15 cellular contexts compared by ENCODE assay signal in the genomic region with DNA sequence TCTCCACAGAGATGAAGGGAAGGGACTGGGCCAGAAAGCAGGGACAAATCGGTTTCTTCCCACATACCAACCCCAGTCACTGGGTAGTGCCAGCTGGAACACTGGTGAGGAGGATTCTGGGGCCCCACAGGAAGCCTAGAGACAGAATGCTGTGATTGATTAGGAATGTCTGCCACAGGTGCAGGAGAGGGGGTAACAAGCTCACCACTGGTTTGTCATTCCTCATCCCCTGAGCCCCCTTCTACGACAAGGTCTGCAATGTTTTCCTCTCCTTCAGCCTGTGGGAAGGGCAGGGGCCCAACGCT.
DNase-seq lines count a peak whose midpoint lies in the region; ATAC-seq and TF ChIP-seq lines count a peak whose summit lies in the region.
"Had no signal": no experiment of that assay in that cellular context is flagged by ENCODE, and none has a peak within 500 bp of the region (broad histone marks: within the 10 kb centered on the region; RNA-seq: fewer than 3 reads in every experiment).

No MANE protein-coding gene starts in this region.

- no peak for TF ChIP-seq CTCF in WTC11 (IDR thresholded peaks at IDR 0.05)

- CTCF ChIA-PET in activated CD4-positive, alpha-beta T cell treated with anti-CD3 and anti-CD28 coated beads for 36 hours (lab: Charles Lee) = interaction anchor here (0.6 to 2.2 kb wide), 4 partner anchors 8 to 147 kb away, joined by 3 to 8 read pairs (median 6); no protein-coding TSS in a partner anchor
- CTCF ChIA-PET in WTC11 (lab: Charles Lee) = interaction anchor here (1.8 to 2.4 kb wide), 2 partner anchors 13 to 81 kb away, joined by 7 to 9 read pairs; no protein-coding TSS in a partner anchor

- no peaks in the 10 kb centered on the region for H3K27me3 Mint-ChIP-seq in activated CD4-positive, alpha-beta T cell treated with anti-CD3 and anti-CD28 coated beads for 36 hours
- H3K27me3 Mint-ChIP-seq in WTC11 (ENCODE audit: low read depth) = no peaks in the 10 kb centered on the region
- H3K27me3 Mint-ChIP-seq in effector memory CD8-positive, alpha-beta T cell = no peaks in the 10 kb centered on the region

- POLR2A ChIA-PET in activated CD4-positive, alpha-beta T cell treated with anti-CD3 and anti-CD28 coated beads for 36 hours (lab: Charles Lee) = interaction anchor here (0.5 kb wide), 1 partner anchor 53 kb away, joined by 3 read pairs; no protein-coding TSS in a partner anchor
- POLR2A ChIA-PET in WTC11 (lab: Charles Lee) = no interaction called here

- H3K36me3 Mint-ChIP-seq in activated CD4-positive, alpha-beta T cell treated with anti-CD3 and anti-CD28 coated beads for 36 hours (ENCODE audit: low read depth) = peaks cover 27% of the 10 kb centered on the region
- H3K36me3 Mint-ChIP-seq in WTC11 = no peaks in the 10 kb centered on the region
- H3K36me3 Mint-ChIP-seq in effector memory CD8-positive, alpha-beta T cell (ENCODE audit: insufficient read depth) = peaks cover 70% of the 10 kb centered on the region
- peaks cover 90% of the 10 kb centered on the region for H3K36me3 Mint-ChIP-seq in stimulated activated effector memory CD8-positive, alpha-beta T cell treated with anti-CD3 and anti-CD28 coated beads, Interleukin-12 subunit alpha, Interleukin-12 subunit beta, amount 100 ng/mL, for 72 hours

- TF ChIP-seq POLR2A in erythroblast (IDR thresholded peaks at IDR 0.05; ENCODE audit: low read length) = no peak

- no peak for ATAC-seq in activated CD4-positive, alpha-beta T cell treated with anti-CD3 and anti-CD28 coated beads for 36 hours
- ATAC-seq in WTC11 (no peak), HG02870 (IDR thresholded peaks at IDR 0.05; ENCODE audit: unreplicated experiment) (no peak)
- ATAC-seq in effector memory CD8-positive, alpha-beta T cell (replicated peaks) = no peak
- ATAC-seq in stimulated activated effector memory CD8-positive, alpha-beta T cell treated with anti-CD3 and anti-CD28 coated beads, Interleukin-12 subunit alpha, Interleukin-12 subunit beta, amount 100 ng/mL, for 72 hours = no peak
- ATAC-seq: body of pancreas had no signal

- H3K27ac Mint-ChIP-seq in activated CD4-positive, alpha-beta T cell treated with anti-CD3 and anti-CD28 coated beads for 36 hours = peak overlapping the region; percentile 88
- peak overlapping the region; percentile 42; the same call in 1 of the 2 replicates for H3K27ac Mint-ChIP-seq in WTC11
- peak overlapping the region; percentile 83 to 89 for H3K27ac Mint-ChIP-seq in effector memory CD8-positive, alpha-beta T cell
- peak overlapping the region; percentile 98 for H3K27ac Mint-ChIP-seq in stimulated activated effector memory CD8-positive, alpha-beta T cell treated with anti-CD3 and anti-CD28 coated beads, Interleukin-12 subunit alpha, Interleukin-12 subunit beta, amount 100 ng/mL, for 72 hours

- peaks cover 41% of the 10 kb centered on the region for H3K4me1 Mint-ChIP-seq in activated CD4-positive, alpha-beta T cell treated with anti-CD3 and anti-CD28 coated beads for 36 hours
- H3K4me1 Mint-ChIP-seq in WTC11 = peaks cover 10% of the 10 kb centered on the region
- H3K4me1 Mint-ChIP-seq in effector memory CD8-positive, alpha-beta T cell (ENCODE audit: low read depth in 2 of 2) = peaks cover 59 to 66% of the 10 kb centered on the region in 2 donors
- H3K4me1 Mint-ChIP-seq in stimulated activated effector memory CD8-positive, alpha-beta T cell treated with anti-CD3 and anti-CD28 coated beads, Interleukin-12 subunit alpha, Interleukin-12 subunit beta, amount 100 ng/mL, for 72 hours = peaks cover 79% of the 10 kb centered on the region

- no peak overlapping the region for H3K4me3 Mint-ChIP-seq in activated CD4-positive, alpha-beta T cell treated with anti-CD3 and anti-CD28 coated beads for 36 hours
- no peak overlapping the region for H3K4me3 Mint-ChIP-seq in WTC11
- peak overlapping the region; percentile 68 to 73 for H3K4me3 Mint-ChIP-seq in effector memory CD8-positive, alpha-beta T cell
- H3K4me3 Mint-ChIP-seq in stimulated activated effector memory CD8-positive, alpha-beta T cell treated with anti-CD3 and anti-CD28 coated beads, Interleukin-12 subunit alpha, Interleukin-12 subunit beta, amount 100 ng/mL, for 72 hours = peak overlapping the region; percentile 72

- H3K9me3 Mint-ChIP-seq in activated CD4-positive, alpha-beta T cell treated with anti-CD3 and anti-CD28 coated beads for 36 hours (ENCODE audit: low read depth) = no peaks in the 10 kb centered on the region
- H3K9me3 Mint-ChIP-seq in WTC11 = no peaks in the 10 kb centered on the region
- no peaks in the 10 kb centered on the region for H3K9me3 Mint-ChIP-seq in effector memory CD8-positive, alpha-beta T cell
- no peaks in the 10 kb centered on the region for H3K9me3 Mint-ChIP-seq in stimulated activated effector memory CD8-positive, alpha-beta T cell treated with anti-CD3 and anti-CD28 coated beads, Interleukin-12 subunit alpha, Interleukin-12 subunit beta, amount 100 ng/mL, for 72 hours

- intact Hi-C loops in activated CD4-positive, alpha-beta T cell treated with anti-CD3 and anti-CD28 coated beads for 36 hours (cut with DNase I, micrococcal nuclease) = loop anchor here in 1 of 2 experiments (2.0 to 5.0 kb wide), 2 partner anchors 23 to 44 kb away; no protein-coding TSS in a partner anchor

- no peak for DNase-seq in activated CD4-positive, alpha-beta T cell treated with anti-CD3 and anti-CD28 coated beads for 36 hours
- no peak for DNase-seq in activated CD4-positive, alpha-beta T cell treated with anti-CD3 and anti-CD28 coated beads, Interleukin-2, amount 50 U/mL, for 48 hours
- DNase-seq in WTC11 (ENCODE audit: low spot score) = no peak
- no peak for DNase-seq in effector memory CD8-positive, alpha-beta T cell
- DNase-seq in stimulated activated effector memory CD8-positive, alpha-beta T cell treated with anti-CD3 and anti-CD28 coated beads, Interleukin-12 subunit alpha, Interleukin-12 subunit beta, amount 100 ng/mL, for 72 hours (ENCODE audit: low spot score in 2 of 2) = no peak
- DNase-seq in erythroblast (lab: John Stamatoyannopoulos, UW) = no peak
- DNase-seq in NCI-H446 (lab: John Stamatoyannopoulos, UW) = no peak
- DNase-seq: activated CD8-positive, alpha-beta memory T cell treated with anti-CD3 and anti-CD28 coated beads, Interleukin-2, amount 50 U/mL, for 48 hours; body of pancreas; Calu3; H7; Karpas-422; NCI-H1930; Right ventricle myocardium superior had no signal

TF ChIP-seq in WTC11, 78 proteins besides CTCF, POLR2A, EP300 and RAD21 (continues in another document):
- no peak for TF ChIP-seq RELA (CRISPR knock-in tag; IDR thresholded peaks at IDR 0.05; ENCODE audit: borderline replicate concordance)
- TF ChIP-seq, protein P1, sequence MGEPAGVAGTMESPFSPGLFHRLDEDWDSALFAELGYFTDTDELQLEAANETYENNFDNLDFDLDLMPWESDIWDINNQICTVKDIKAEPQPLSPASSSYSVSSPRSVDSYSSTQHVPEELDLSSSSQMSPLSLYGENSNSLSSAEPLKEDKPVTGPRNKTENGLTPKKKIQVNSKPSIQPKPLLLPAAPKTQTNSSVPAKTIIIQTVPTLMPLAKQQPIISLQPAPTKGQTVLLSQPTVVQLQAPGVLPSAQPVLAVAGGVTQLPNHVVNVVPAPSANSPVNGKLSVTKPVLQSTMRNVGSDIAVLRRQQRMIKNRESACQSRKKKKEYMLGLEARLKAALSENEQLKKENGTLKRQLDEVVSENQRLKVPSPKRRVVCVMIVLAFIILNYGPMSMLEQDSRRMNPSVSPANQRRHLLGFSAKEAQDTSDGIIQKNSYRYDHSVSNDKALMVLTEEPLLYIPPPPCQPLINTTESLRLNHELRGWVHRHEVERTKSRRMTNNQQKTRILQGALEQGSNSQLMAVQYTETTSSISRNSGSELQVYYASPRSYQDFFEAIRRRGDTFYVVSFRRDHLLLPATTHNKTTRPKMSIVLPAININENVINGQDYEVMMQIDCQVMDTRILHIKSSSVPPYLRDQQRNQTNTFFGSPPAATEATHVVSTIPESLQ (CRISPR knock-in tag; IDR thresholded peaks at IDR 0.05) = no peak
- TF ChIP-seq NFE2L1 (CRISPR knock-in tag; IDR thresholded peaks at IDR 0.05) = no peak
- TF ChIP-seq, protein P2, sequence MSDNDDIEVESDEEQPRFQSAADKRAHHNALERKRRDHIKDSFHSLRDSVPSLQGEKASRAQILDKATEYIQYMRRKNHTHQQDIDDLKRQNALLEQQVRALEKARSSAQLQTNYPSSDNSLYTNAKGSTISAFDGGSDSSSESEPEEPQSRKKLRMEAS (CRISPR knock-in tag; IDR thresholded peaks at IDR 0.05) = no peak
- no peak for TF ChIP-seq ZBTB21 (CRISPR knock-in tag; IDR thresholded peaks at IDR 0.05; ENCODE audit: borderline replicate concordance)
- TF ChIP-seq, protein P3, sequence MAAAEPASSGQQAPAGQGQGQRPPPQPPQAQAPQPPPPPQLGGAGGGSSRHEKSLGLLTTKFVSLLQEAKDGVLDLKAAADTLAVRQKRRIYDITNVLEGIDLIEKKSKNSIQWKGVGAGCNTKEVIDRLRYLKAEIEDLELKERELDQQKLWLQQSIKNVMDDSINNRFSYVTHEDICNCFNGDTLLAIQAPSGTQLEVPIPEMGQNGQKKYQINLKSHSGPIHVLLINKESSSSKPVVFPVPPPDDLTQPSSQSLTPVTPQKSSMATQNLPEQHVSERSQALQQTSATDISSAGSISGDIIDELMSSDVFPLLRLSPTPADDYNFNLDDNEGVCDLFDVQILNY (CRISPR knock-in tag; IDR thresholded peaks at IDR 0.05) = no peak
- TF ChIP-seq, protein P4, sequence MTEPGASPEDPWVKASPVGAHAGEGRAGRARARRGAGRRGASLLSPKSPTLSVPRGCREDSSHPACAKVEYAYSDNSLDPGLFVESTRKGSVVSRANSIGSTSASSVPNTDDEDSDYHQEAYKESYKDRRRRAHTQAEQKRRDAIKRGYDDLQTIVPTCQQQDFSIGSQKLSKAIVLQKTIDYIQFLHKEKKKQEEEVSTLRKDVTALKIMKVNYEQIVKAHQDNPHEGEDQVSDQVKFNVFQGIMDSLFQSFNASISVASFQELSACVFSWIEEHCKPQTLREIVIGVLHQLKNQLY (CRISPR knock-in tag; IDR thresholded peaks at IDR 0.05) = no peak

Comparison
In these comparisons a context has a peak if more than half of its experiments do, and no peak if none do; other contexts are left out.
1. H3K27ac Mint-ChIP-seq: peak in every context shown above with its lines; median percentile 98 in stimulated activated effector memory CD8-positive, alpha-beta T cell treated with anti-CD3 and anti-CD28 coated beads, Interleukin-12 subunit alpha, Interleukin-12 subunit beta, amount 100 ng/mL, for 72 hours; 88 in activated CD4-positive, alpha-beta T cell treated with anti-CD3 and anti-CD28 coated beads for 36 hours; 86 in effector memory CD8-positive, alpha-beta T cell; 42 in WTC11.
2. H3K4me3 Mint-ChIP-seq: peak in effector memory CD8-positive, alpha-beta T cell (2 of 2) and stimulated activated effector memory CD8-positive, alpha-beta T cell treated with anti-CD3 and anti-CD28 coated beads, Interleukin-12 subunit alpha, Interleukin-12 subunit beta, amount 100 ng/mL, for 72 hours (single experiment); none in activated CD4-positive, alpha-beta T cell treated with anti-CD3 and anti-CD28 coated beads for 36 hours (single experiment) and WTC11 (single experiment).